Comparison of ENCODE assay signal across 35 cellular contexts in the genomic region with DNA sequence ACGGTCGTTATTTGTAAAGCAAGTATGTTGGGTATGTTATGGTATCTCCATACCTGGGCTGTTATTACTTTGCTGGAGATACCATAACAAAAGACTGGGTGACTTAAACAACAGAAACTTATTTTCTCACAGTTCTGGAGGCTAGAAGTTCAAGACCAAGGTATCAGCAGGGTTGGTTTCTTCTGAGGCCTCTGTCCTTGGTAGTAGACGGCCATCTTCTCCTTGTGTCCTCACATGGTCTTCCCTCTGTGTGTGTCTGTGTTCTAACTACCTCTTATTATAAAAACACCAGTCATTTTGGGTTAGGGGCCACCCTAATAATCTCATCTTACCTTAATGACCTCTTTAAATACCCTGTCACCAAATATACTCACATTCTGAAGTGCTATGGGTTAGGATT.
"Had no signal": no experiment of that assay in that cellular context is flagged by ENCODE, and none has a peak within 500 bp of the region (broad histone marks: within the 10 kb centered on the region; RNA-seq: fewer than 3 reads in every experiment).

No MANE protein-coding gene starts in this region.

- H3K9me3 Mint-ChIP-seq: activated naive CD4-positive, alpha-beta T cell treated with anti-CD3 and anti-CD28 coated beads, Interleukin-2, amount 50 U/mL, for 24 hours; activated naive CD4-positive, alpha-beta T cell treated with anti-CD3 and anti-CD28 coated beads, Interleukin-2, amount 50 U/mL, for 72 hours; activated naive CD8-positive, alpha-beta T cell treated with anti-CD3 and anti-CD28 coated beads, Interleukin-2, amount 50 U/mL, for 24 hours; activated T-helper 1 cell treated with anti-CD3 and anti-CD28 coated beads, Interleukin-12 subunit alpha, Interleukin-12 subunit beta, Interleukin-2, Interleukin-4 antibody, amounts not matched to agents 30 ng/mL and 10 ng/mL and 1 ng/mL, durations not matched to agents 14 hours and 24 hours and 36 hours; activated T-helper 2 cell treated with anti-CD3 and anti-CD28 coated beads, Interferon-gamma antibody, Interleukin-2, Interleukin-4, amounts not matched to agents 10 μg/mL and 5 μg/mL and 100 μg/mL, durations not matched to agents 14 hours and 24 hours and 36 hours; central memory CD8-positive, alpha-beta T cell had no signal

- H3K36me3 Mint-ChIP-seq: activated naive CD4-positive, alpha-beta T cell treated with anti-CD3 and anti-CD28 coated beads, Interleukin-2, amount 10 ng/mL, durations not matched to agents 7 days and 5 days; activated naive CD4-positive, alpha-beta T cell treated with anti-CD3 and anti-CD28 coated beads, Interleukin-2, amount 50 U/mL, for 24 hours; activated naive CD4-positive, alpha-beta T cell treated with anti-CD3 and anti-CD28 coated beads, Interleukin-2, amount 50 U/mL, for 72 hours; activated naive CD8-positive, alpha-beta T cell; activated naive CD8-positive, alpha-beta T cell treated with anti-CD3 and anti-CD28 coated beads for 36 hours; activated naive CD8-positive, alpha-beta T cell treated with anti-CD3 and anti-CD28 coated beads, Interleukin-2, amount 10 ng/mL, durations not matched to agents 7 days and 5 days; brain had no signal

- H3K27me3 Mint-ChIP-seq: activated naive CD4-positive, alpha-beta T cell treated with anti-CD3 and anti-CD28 coated beads, Interleukin-2, amount 10 ng/mL, durations not matched to agents 7 days and 5 days; activated naive CD4-positive, alpha-beta T cell treated with anti-CD3 and anti-CD28 coated beads, Interleukin-2, amount 50 U/mL, for 24 hours; activated naive CD8-positive, alpha-beta T cell; activated naive CD8-positive, alpha-beta T cell treated with anti-CD3 and anti-CD28 coated beads for 36 hours; activated naive CD8-positive, alpha-beta T cell treated with anti-CD3 and anti-CD28 coated beads, Interleukin-2, amount 50 U/mL, for 24 hours; activated T-cell treated with anti-CD3 and anti-CD28 coated beads, Interleukin-2, amount 50 U/mL, for 24 hours; activated T-helper 17 cell treated with anti-CD3 and anti-CD28 coated beads, Interleukin-2, amount 50 U/mL, for 72 hours; central memory CD8-positive, alpha-beta T cell had no signal

- H3K4me1 Mint-ChIP-seq: activated naive CD8-positive, alpha-beta T cell treated with anti-CD3 and anti-CD28 coated beads for 36 hours; activated naive CD8-positive, alpha-beta T cell treated with anti-CD3 and anti-CD28 coated beads, Interleukin-2, amount 10 ng/mL, durations not matched to agents 7 days and 5 days; activated naive CD8-positive, alpha-beta T cell treated with anti-CD3 and anti-CD28 coated beads, Interleukin-2, amount 50 U/mL, for 24 hours; central memory CD8-positive, alpha-beta T cell had no signal

- H3K4me1 ChIP-seq: adrenal gland, ascending aorta, body of pancreas, breast epithelium had no signal

- DNase-seq: activated effector memory CD4-positive, alpha-beta T cell treated with anti-CD3 and anti-CD28 coated beads, Interleukin-2, amount 50 U/mL, for 16 hours; activated effector memory CD4-positive, alpha-beta T cell treated with Interleukin-2 at 50 U/mL for 16 hours; activated gamma-delta T cell; activated gamma-delta T cell treated with Interleukin-2 at 50 U/mL for 16 hours; activated naive CD4-positive, alpha-beta T cell; activated naive CD4-positive, alpha-beta T cell treated with anti-CD3 and anti-CD28 coated beads for 36 hours; activated naive CD4-positive, alpha-beta T cell treated with anti-CD3 and anti-CD28 coated beads, Interleukin-2, amount 10 ng/mL, durations not matched to agents 7 days and 5 days; activated naive CD4-positive, alpha-beta T cell treated with anti-CD3 and anti-CD28 coated beads, Interleukin-2, amount 50 U/mL, for 16 hours; activated naive CD4-positive, alpha-beta T cell treated with Interleukin-2 at 50 U/mL for 16 hours; activated naive CD8-positive, alpha-beta T cell treated with anti-CD3 and anti-CD28 coated beads for 36 hours; activated naive CD8-positive, alpha-beta T cell treated with anti-CD3 and anti-CD28 coated beads, Interleukin-2, amount 10 ng/mL, durations not matched to agents 7 days and 5 days; activated naive CD8-positive, alpha-beta T cell treated with anti-CD3 and anti-CD28 coated beads, Interleukin-2, amount 50 U/mL, for 24 hours; activated T-cell treated with anti-CD3 and anti-CD28 coated beads, Interleukin-2, amount 50 U/mL, for 24 hours; activated T-cell treated with anti-CD3 and anti-CD28 coated beads, Interleukin-2, amount 50 U/mL, for 4 hours; activated T-cell treated with anti-CD3 and anti-CD28 coated beads, Interleukin-2, amount 50 U/mL, for 48 hours; activated T-cell treated with anti-CD3 and anti-CD28 coated beads, Interleukin-2, amount 50 U/mL, for 72 hours; adrenal gland; amniotic stem cell; aorta; body of pancreas; brain microvascular endothelial cell; caudate nucleus; central memory CD4-positive, alpha-beta T cell; cerebellar nuclear complex had no signal

- H3K4me3 Mint-ChIP-seq: activated naive CD4-positive, alpha-beta T cell treated with anti-CD3 and anti-CD28 coated beads for 36 hours; activated naive CD4-positive, alpha-beta T cell treated with anti-CD3 and anti-CD28 coated beads, Interleukin-2, amount 10 ng/mL, durations not matched to agents 7 days and 5 days; activated naive CD4-positive, alpha-beta T cell treated with anti-CD3 and anti-CD28 coated beads, Interleukin-2, amount 50 U/mL, for 24 hours; activated naive CD8-positive, alpha-beta T cell; activated naive CD8-positive, alpha-beta T cell treated with anti-CD3 and anti-CD28 coated beads for 36 hours; activated naive CD8-positive, alpha-beta T cell treated with anti-CD3 and anti-CD28 coated beads, Interleukin-2, amount 10 ng/mL, durations not matched to agents 7 days and 5 days; activated naive CD8-positive, alpha-beta T cell treated with anti-CD3 and anti-CD28 coated beads, Interleukin-2, amount 50 U/mL, for 24 hours; activated T-cell treated with anti-CD3 and anti-CD28 coated beads, Interleukin-2, amount 50 U/mL, for 24 hours; activated T-cell treated with anti-CD3 and anti-CD28 coated beads, Interleukin-2, amount 50 U/mL, for 4 hours; activated T-cell treated with anti-CD3 and anti-CD28 coated beads, Interleukin-2, amount 50 U/mL, for 72 hours; activated T-helper 1 cell treated with anti-CD3 and anti-CD28 coated beads, Interleukin-12 subunit alpha, Interleukin-12 subunit beta, Interleukin-2, Interleukin-4 antibody, amounts not matched to agents 30 ng/mL and 10 ng/mL and 1 ng/mL, durations not matched to agents 14 hours and 24 hours and 36 hours; activated T-helper 17 cell treated with anti-CD3 and anti-CD28 coated beads, Interleukin-2, amount 50 U/mL, for 72 hours; brain; central memory CD8-positive, alpha-beta T cell had no signal

- H3K27ac Mint-ChIP-seq: activated naive CD4-positive, alpha-beta T cell treated with anti-CD3 and anti-CD28 coated beads for 36 hours; activated naive CD4-positive, alpha-beta T cell treated with anti-CD3 and anti-CD28 coated beads, Interleukin-2, amount 10 ng/mL, durations not matched to agents 7 days and 5 days; activated naive CD4-positive, alpha-beta T cell treated with anti-CD3 and anti-CD28 coated beads, Interleukin-2, amount 50 U/mL, for 24 hours; activated naive CD4-positive, alpha-beta T cell treated with anti-CD3 and anti-CD28 coated beads, Interleukin-2, amount 50 U/mL, for 72 hours; activated naive CD8-positive, alpha-beta T cell; activated naive CD8-positive, alpha-beta T cell treated with anti-CD3 and anti-CD28 coated beads for 36 hours; activated naive CD8-positive, alpha-beta T cell treated with anti-CD3 and anti-CD28 coated beads, Interleukin-2, amount 10 ng/mL, durations not matched to agents 7 days and 5 days; activated naive CD8-positive, alpha-beta T cell treated with anti-CD3 and anti-CD28 coated beads, Interleukin-2, amount 50 U/mL, for 24 hours; activated T-cell treated with anti-CD3 and anti-CD28 coated beads, Interleukin-2, amount 50 U/mL, for 24 hours; activated T-cell treated with anti-CD3 and anti-CD28 coated beads, Interleukin-2, amount 50 U/mL, for 72 hours; activated T-helper 1 cell treated with anti-CD3 and anti-CD28 coated beads, Interleukin-12 subunit alpha, Interleukin-12 subunit beta, Interleukin-2, Interleukin-4 antibody, amounts not matched to agents 30 ng/mL and 10 ng/mL and 1 ng/mL, durations not matched to agents 14 hours and 24 hours and 36 hours; activated T-helper 17 cell treated with anti-CD3 and anti-CD28 coated beads, Interleukin-2, amount 50 U/mL, for 72 hours; activated T-helper 2 cell treated with anti-CD3 and anti-CD28 coated beads, Interferon-gamma antibody, Interleukin-2, Interleukin-4, amounts not matched to agents 10 μg/mL and 5 μg/mL and 100 μg/mL, durations not matched to agents 14 hours and 24 hours and 36 hours; brain had no signal

- ATAC-seq: activated naive CD4-positive, alpha-beta T cell treated with anti-CD3 and anti-CD28 coated beads, Interleukin-2, amount 50 U/mL, for 72 hours; activated naive CD8-positive, alpha-beta T cell treated with anti-CD3 and anti-CD28 coated beads, Interleukin-2, amount 50 U/mL, for 24 hours; activated T-cell treated with anti-CD3 and anti-CD28 coated beads, Interleukin-2, amount 50 U/mL, for 4 hours; activated T-cell treated with anti-CD3 and anti-CD28 coated beads, Interleukin-2, amount 50 U/mL, for 72 hours; activated T-helper 17 cell treated with anti-CD3 and anti-CD28 coated beads, Interleukin-2, amount 50 U/mL, for 72 hours; body of pancreas had no signal

- H3K27me3 ChIP-seq: adrenal gland, ascending aorta, body of pancreas, brain microvascular endothelial cell, breast epithelium, cardiac muscle cell had no signal

- H3K36me3 ChIP-seq: adrenal gland, ascending aorta, brain microvascular endothelial cell, breast epithelium, cardiac muscle cell had no signal

- H3K27ac ChIP-seq: adrenal gland, ascending aorta, body of pancreas, brain microvascular endothelial cell, breast epithelium, cardiac muscle cell had no signal

- H3K4me3 ChIP-seq: adrenal gland, ascending aorta, body of pancreas, breast epithelium, cardiac muscle cell had no signal

- H3K9me3 ChIP-seq: adrenal gland, ascending aorta, body of pancreas had no signal
